Comparison of ENCODE assay signal across 17 cellular contexts in genomic region chr16:60991886-60992285, GRCh38.
A peak's percentile ranks its signal among the peaks of the same experiment; 100 is the strongest.
DNase-seq lines count a peak whose midpoint lies in the region; TF ChIP-seq lines count a peak whose summit lies in the region.
"Had no signal": no experiment of that assay in that cellular context is flagged by ENCODE, and none has a peak within 500 bp of the region (broad histone marks: within the 10 kb centered on the region; RNA-seq: fewer than 3 reads in every experiment).

No MANE protein-coding gene starts in this region.

- H3K4me1 Mint-ChIP-seq in endodermal cell = no peaks in the 10 kb centered on the region

- H3K4me3 Mint-ChIP-seq in endodermal cell = no peak overlapping the region
- H3K4me3 Mint-ChIP-seq: CD4-positive, alpha-beta T cell had no signal

- H3K4me3 ChIP-seq in endodermal cell (ENCODE audit: low read length) (no peak overlapping the region), retinal pigment epithelial cell (ENCODE audit: low read length) (no peak overlapping the region)
- H3K4me3 ChIP-seq: BLaER1 treated with 17β-estradiol and CSF1 and Interleukin-3, amounts not matched to agents 10 nM and 100 nM had no signal

- no peaks in the 10 kb centered on the region for H3K36me3 Mint-ChIP-seq in endodermal cell (ENCODE audit: low read depth)

- H3K9me3 Mint-ChIP-seq in endodermal cell = no peaks in the 10 kb centered on the region

- no peaks in the 10 kb centered on the region for H3K27me3 ChIP-seq in endodermal cell (ENCODE audit: control insufficient read depth, insufficient read depth, low read length, poor library complexity, severe bottlenecking)
- H3K27me3 ChIP-seq: BLaER1 treated with 17β-estradiol and CSF1 and Interleukin-3, amounts not matched to agents 10 nM and 100 nM had no signal

- peak; percentile 40 for TF ChIP-seq CTCF in endodermal cell (conservative IDR thresholded peaks at IDR 0.05)
- TF ChIP-seq CTCF in retinal pigment epithelial cell (conservative IDR thresholded peaks at IDR 0.05; ENCODE audit: low read depth, low read length) = peak; percentile 22
- no peak for TF ChIP-seq CTCF in GM20000 (IDR thresholded peaks at IDR 0.05; ENCODE audit: extremely low read depth, missing control alignments)

- no peak overlapping the region for H3K9ac ChIP-seq in endodermal cell (ENCODE audit: extremely low read depth, low read length, poor library complexity, severe bottlenecking)
- H3K9ac ChIP-seq: BLaER1 treated with 17β-estradiol and CSF1 and Interleukin-3, amounts not matched to agents 10 nM and 100 nM had no signal

- no peaks in the 10 kb centered on the region for H3K36me3 ChIP-seq in endodermal cell (ENCODE audit: control insufficient read depth, insufficient read depth, low read length)
- H3K36me3 ChIP-seq: BLaER1 treated with 17β-estradiol and CSF1 and Interleukin-3, amounts not matched to agents 10 nM and 100 nM had no signal

- H3K9me3 ChIP-seq in endodermal cell (ENCODE audit: control insufficient read depth, low read length) = no peaks in the 10 kb centered on the region
- H3K9me3 ChIP-seq: BLaER1 treated with 17β-estradiol and CSF1 and Interleukin-3, amounts not matched to agents 10 nM and 100 nM had no signal

- H3K27ac Mint-ChIP-seq in endodermal cell = no peak overlapping the region
- H3K27ac Mint-ChIP-seq: CD4-positive, alpha-beta T cell had no signal

- H3K27me3 Mint-ChIP-seq in endodermal cell (ENCODE audit: insufficient read depth) = no peaks in the 10 kb centered on the region
- H3K27me3 Mint-ChIP-seq: CD4-positive, alpha-beta T cell had no signal

- DNase-seq in DMS53 (lab: John Stamatoyannopoulos, UW) = peak; percentile 18
- DNase-seq in DMS53 treated with DMSO at 0.1 percent for 48 hours (lab: John Stamatoyannopoulos, UW; ENCODE audit: unreplicated experiment) = no peak
- DNase-seq in RKO (ENCODE audit: low spot score) = peak; percentile 1
- no peak for DNase-seq in endodermal cell
- no peak for DNase-seq in retinal pigment epithelial cell (ENCODE audit: low read depth)
- no peak for DNase-seq in GM20000 (ENCODE audit: low spot score)
- DNase-seq in C1 segment of cervical spinal cord (lab: John Stamatoyannopoulos, UW) = no peak
- no peak for DNase-seq in HCEC 1CT
- DNase-seq: 8988T; ACHN; Calu3; CD4-positive, alpha-beta T cell; DND-41; GDM1; IMR-90; KBM-7 had no signal

- H3K4me1 ChIP-seq in endodermal cell (ENCODE audit: control insufficient read depth, insufficient read depth, low read length) = no peaks in the 10 kb centered on the region
- H3K4me1 ChIP-seq: BLaER1 treated with 17β-estradiol and CSF1 and Interleukin-3, amounts not matched to agents 10 nM and 100 nM had no signal

- H3K27ac ChIP-seq in endodermal cell (ENCODE audit: low read depth, low read length) = no peak overlapping the region
- H3K27ac ChIP-seq: BLaER1 treated with 17β-estradiol and CSF1 and Interleukin-3, amounts not matched to agents 10 nM and 100 nM had no signal

Comparison
In these comparisons a context has a peak if more than half of its experiments do, and no peak if none do; other contexts are left out.
1. DNase-seq: peak in DMS53 (single experiment) and RKO (single experiment); none in DMS53 treated with DMSO at 0.1 percent for 48 hours (single experiment), endodermal cell (single experiment), retinal pigment epithelial cell (single experiment), GM20000 (single experiment), C1 segment of cervical spinal cord (0 of 14) and HCEC 1CT (single experiment).